In genomic region chr3:60274098-60274497, GRCh38 we compare ENCODE assay signal across 1 cellular context.
TF ChIP-seq lines count a peak whose summit lies in the region.

No MANE protein-coding gene starts in this region.

TF ChIP-seq in K562, 482 proteins besides CTCF, POLR2A, EP300 and RAD21 (continued from another document):
- TF ChIP-seq CREB5 (CRISPR knock-in tag; IDR thresholded peaks at IDR 0.05) (no peak), TRIM28 (IDR thresholded peaks at IDR 0.05) (peak; percentile 79; the same call in 1 of the 2 replicates)
